20 cellular contexts compared by ENCODE assay signal in genomic region chr10:86556532-86556931, GRCh38.
"Had no signal": no experiment of that assay in that cellular context is flagged by ENCODE, and none has a peak within 500 bp of the region (broad histone marks: within the 10 kb centered on the region; RNA-seq: fewer than 3 reads in every experiment).

No MANE protein-coding gene starts in this region.

- H3K4me3 ChIP-seq: spleen, thyroid gland had no signal

- H3K27me3 ChIP-seq: thyroid gland had no signal

- H3K4me1 Mint-ChIP-seq: activated T-helper 17 cell treated with anti-CD3 and anti-CD28 coated beads, Interleukin-2, amount 50 U/mL, for 72 hours; central memory CD8-positive, alpha-beta T cell had no signal

- DNase-seq: activated CD4-positive, alpha-beta T cell treated with anti-CD3 and anti-CD28 coated beads, Interleukin-2, amount 50 U/mL, for 4 hours; activated CD8-positive, alpha-beta memory T cell treated with anti-CD3 and anti-CD28 coated beads for 24 hours; activated CD8-positive, alpha-beta memory T cell treated with anti-CD3 and anti-CD28 coated beads, Interleukin-2, amount 50 U/mL, for 4 hours; activated T-cell treated with anti-CD3 and anti-CD28 coated beads, Interleukin-2, amount 50 U/mL, for 24 hours; effector memory CD4-positive, alpha-beta T cell; foreskin melanocyte; left ventricle myocardium superior; midbrain; natural killer cell; spleen; stimulated activated CD4-positive, alpha-beta T cell treated with anti-CD3 and anti-CD28 coated beads, Interleukin-4, amount 100 ng/mL, for 1 hour; stimulated activated naive CD4-positive, alpha-beta T cell treated with Interleukin-2 at 50 U/mL for 16 hours had no signal

- H3K4me3 Mint-ChIP-seq: activated naive CD8-positive, alpha-beta T cell; activated T-cell treated with anti-CD3 and anti-CD28 coated beads, Interleukin-2, amount 50 U/mL, for 24 hours; activated T-helper 17 cell treated with anti-CD3 and anti-CD28 coated beads, Interleukin-2, amount 50 U/mL, for 72 hours; central memory CD8-positive, alpha-beta T cell; natural killer cell; T-helper 2 cell treated with Interferon-gamma antibody and Interleukin-4, amounts not matched to agents 5 μg/mL and 100 μg/mL, for 36 hours; WTC11 had no signal

- H3K4me1 ChIP-seq: spleen had no signal

- H3K36me3 ChIP-seq: spleen, thyroid gland had no signal

- H3K27ac Mint-ChIP-seq: activated naive CD8-positive, alpha-beta T cell; activated T-cell treated with anti-CD3 and anti-CD28 coated beads, Interleukin-2, amount 50 U/mL, for 24 hours; activated T-helper 17 cell treated with anti-CD3 and anti-CD28 coated beads, Interleukin-2, amount 50 U/mL, for 72 hours; natural killer cell; progenitor cell of endocrine pancreas; T-helper 2 cell treated with Interferon-gamma antibody and Interleukin-4, amounts not matched to agents 5 μg/mL and 100 μg/mL, for 36 hours; WTC11 had no signal

- H3K27ac ChIP-seq: spleen, thyroid gland had no signal

- ATAC-seq: activated T-helper 17 cell treated with anti-CD3 and anti-CD28 coated beads, Interleukin-2, amount 50 U/mL, for 72 hours; esophagus mucosa; left ventricle myocardium superior; natural killer cell had no signal

- H3K9me3 Mint-ChIP-seq: activated T-cell treated with anti-CD3 and anti-CD28 coated beads, Interleukin-2, amount 50 U/mL, for 24 hours; activated T-helper 17 cell treated with anti-CD3 and anti-CD28 coated beads, Interleukin-2, amount 50 U/mL, for 72 hours; central memory CD8-positive, alpha-beta T cell; natural killer cell; T-helper 2 cell treated with Interferon-gamma antibody and Interleukin-4, amounts not matched to agents 5 μg/mL and 100 μg/mL, for 36 hours had no signal

- H3K36me3 Mint-ChIP-seq: activated naive CD8-positive, alpha-beta T cell; natural killer cell; WTC11 had no signal

- H3K9me3 ChIP-seq: spleen, thyroid gland had no signal
